In genomic region chr4:139184129-139184528, GRCh38 we compare ENCODE assay signal across 10 cellular contexts. TPM values are rescaled to one million over a fixed set of nuclear protein-coding genes. Genes with fewer than 3 reads are reported as not detected.
DNase-seq lines count a peak whose midpoint lies in the region; ATAC-seq, FAIRE-seq and TF ChIP-seq lines count a peak whose summit lies in the region.
"Had no signal": no experiment of that assay in that cellular context is flagged by ENCODE, and none has a peak within 500 bp of the region (broad histone marks: within the 10 kb centered on the region; RNA-seq: fewer than 3 reads in every experiment).

No MANE protein-coding gene starts in this region.

- no TSS peak for BruUV-seq in endothelial cell of umbilical vein (replicated peaks; lab: Mats Ljungman, UMichigan)

- H3K9me3 Mint-ChIP-seq in nephron progenitor cell: no peaks in the 10 kb centered on the region

- H3K9me1 ChIP-seq in endothelial cell of umbilical vein (replicated peaks; ENCODE audit: control insufficient read depth, extremely low read depth, insufficient read depth, low read length): no peaks in the 10 kb centered on the region

- no peak for TF ChIP-seq POLR2A in endothelial cell of umbilical vein (IDR thresholded peaks at IDR 0.05; ENCODE audit: low read depth, low read length)

- no peaks in the 10 kb centered on the region for H3K27me3 ChIP-seq in endothelial cell of umbilical vein (ENCODE audit: control insufficient read depth in 2 of 2, insufficient read depth in 2 of 2, low read length in 2 of 2)

- POLR2A ChIA-PET in endothelial cell of umbilical vein (lab: Charles Lee): no interaction called here

- H2AFZ ChIP-seq in endothelial cell of umbilical vein (ENCODE audit: low read depth, low read length): no peak overlapping the region

- H3K27ac ChIP-seq in endothelial cell of umbilical vein (ENCODE audit: insufficient read depth, low read depth, low read length): no peak overlapping the region

- no peak overlapping the region for H3K4me3 ChIP-seq in endothelial cell of umbilical vein (replicated peaks in 1 of 3; ENCODE audit: insufficient read depth in 1 of 3, low read depth in 1 of 3, low read length in 3 of 3)

- no peak overlapping the region for H3K4me3 Mint-ChIP-seq in nephron progenitor cell

- no peaks in the 10 kb centered on the region for H4K20me1 ChIP-seq in endothelial cell of umbilical vein (replicated peaks; ENCODE audit: control insufficient read depth, extremely low read depth, insufficient read depth, low read length)

- dilution Hi-C loops in endothelial cell of umbilical vein (cut with MboI; ENCODE audit: extremely low pct_ligation_motif_present, low sequenced_read_pairs): no loop called here

- CTCF ChIA-PET in endothelial cell of umbilical vein (lab: Charles Lee): interaction anchor here (0.6 to 1.6 kb wide), 3 partner anchors 29 to 153 kb away, joined by 3 to 9 read pairs (median 8); no protein-coding TSS in a partner anchor

- H3K4me2 ChIP-seq in endothelial cell of umbilical vein (ENCODE audit: insufficient read depth, low read length): no peak overlapping the region

- H3K79me2 ChIP-seq in endothelial cell of umbilical vein (ENCODE audit: control insufficient read depth, insufficient read depth, low read length): no peaks in the 10 kb centered on the region

- intact Hi-C loops in endothelial cell of umbilical vein (cut with micrococcal nuclease): no loop called here

- peak; percentile 94 for FAIRE-seq in A204.1 (lab: Jason Lieb, UNC)
- no peak for FAIRE-seq in endothelial cell of umbilical vein (lab: Jason Lieb, UNC)

- no peak overlapping the region for H3K9ac ChIP-seq in endothelial cell of umbilical vein (replicated peaks; ENCODE audit: extremely low read depth, insufficient read depth, low read length)

- no peaks in the 10 kb centered on the region for H3K9me3 ChIP-seq in endothelial cell of umbilical vein (replicated peaks; ENCODE audit: control insufficient read depth, insufficient read depth, low read length)

- H3K4me1 Mint-ChIP-seq in nephron progenitor cell: peaks cover 5% of the 10 kb centered on the region

- no peaks in the 10 kb centered on the region for H3K36me3 ChIP-seq in endothelial cell of umbilical vein (ENCODE audit: control insufficient read depth in 2 of 2, extremely low read depth in 1 of 2, insufficient read depth in 2 of 2, low read length in 2 of 2)

- H3K4me1 ChIP-seq in endothelial cell of umbilical vein (ENCODE audit: control insufficient read depth, extremely low read depth, insufficient read depth, low read length): no peaks in the 10 kb centered on the region

- TF ChIP-seq CTCF in endothelial cell of umbilical vein (IDR thresholded peaks at IDR 0.05; ENCODE audit: extremely low read depth in 1 of 2, insufficient read depth in 1 of 2, low read depth in 1 of 2, low read length in 2 of 2): no peak
- no peak for TF ChIP-seq CTCF in nephron progenitor cell (IDR thresholded peaks at IDR 0.05)

- peak; percentile 52 for DNase-seq in NAMALWA (ENCODE audit: low spot score)
- peak; percentile 39 for DNase-seq in endothelial cell of umbilical vein (ENCODE audit: low read depth, low spot score)
- DNase-seq in foreskin melanocyte: no peak
- no peak for DNase-seq in nephron progenitor cell
- no peak for DNase-seq in NCI-H146 treated with DMSO at 0.1 percent for 48 hours (lab: John Stamatoyannopoulos, UW; ENCODE audit: unreplicated experiment)
- DNase-seq: DMS153; stimulated activated CD4-positive, alpha-beta T cell treated with anti-CD3 and anti-CD28 coated beads, Interleukin-2, amount 100 ng/mL, for 24 hours had no signal

- H3K27me3 Mint-ChIP-seq in nephron progenitor cell (ENCODE audit: low read depth, poor library complexity): peaks cover 12% of the 10 kb centered on the region

- no peaks in the 10 kb centered on the region for H3K36me3 Mint-ChIP-seq in nephron progenitor cell (ENCODE audit: low read depth)

- H3K27ac Mint-ChIP-seq in nephron progenitor cell: no peak overlapping the region

- ATAC-seq in GM18498 (IDR thresholded peaks at IDR 0.05; ENCODE audit: unreplicated experiment): peak; percentile 71
- ATAC-seq in GM21737 (IDR thresholded peaks at IDR 0.05; ENCODE audit: unreplicated experiment): no peak

TF ChIP-seq in endothelial cell of umbilical vein, 7 proteins besides CTCF, POLR2A, EP300 and RAD21:
- TF ChIP-seq, protein P1, sequence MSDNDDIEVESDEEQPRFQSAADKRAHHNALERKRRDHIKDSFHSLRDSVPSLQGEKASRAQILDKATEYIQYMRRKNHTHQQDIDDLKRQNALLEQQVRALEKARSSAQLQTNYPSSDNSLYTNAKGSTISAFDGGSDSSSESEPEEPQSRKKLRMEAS (IDR thresholded peaks at IDR 0.05; ENCODE audit: insufficient read depth, insufficient read length): no peak
- TF ChIP-seq GATA2 (IDR thresholded peaks at IDR 0.05; ENCODE audit: insufficient read depth, insufficient read length, low read depth, low read length): no peak
- no peak for TF ChIP-seq EZH2 (IDR thresholded peaks at IDR 0.05; ENCODE audit: borderline replicate concordance, low read depth, low read length, severe bottlenecking)
- no peak for TF ChIP-seq JUN (IDR thresholded peaks at IDR 0.05; ENCODE audit: borderline replicate concordance, insufficient read depth, insufficient read length, low read depth)
- no peak for TF ChIP-seq POLR2AphosphoS5 (IDR thresholded peaks at IDR 0.05; ENCODE audit: insufficient read depth, low read depth, low read length)
- TF ChIP-seq FOS (IDR thresholded peaks at IDR 0.05; ENCODE audit: borderline replicate concordance, insufficient read depth, low read length): no peak
- no peak for TF ChIP-seq MYC (IDR thresholded peaks at IDR 0.05; ENCODE audit: low read depth, low read length)

RNA-seq across cellular contexts. Expression of gene ELF2, which starts 7.1 kb away (rescaled TPM):
- total RNA-seq in endothelial cell of umbilical vein: 35.1 and 36.1 TPM in 2 replicates
- 15.1 and 16.4 TPM in 2 replicates for polyA plus RNA-seq in endothelial cell of umbilical vein
- polyA plus RNA-seq in endothelial cell of umbilical vein (2011; cell fraction: cytosol; rRNA removed): 19.9 and 22.2 TPM in 2 replicates
- polyA plus RNA-seq in endothelial cell of umbilical vein (2011; cell fraction: nucleus; rRNA removed): 35.3 and 36.0 TPM in 2 replicates
- polyA plus RNA-seq in endothelial cell of umbilical vein (2012): 18.5 and 21.3 TPM in 2 replicates
- polyA minus RNA-seq in endothelial cell of umbilical vein: 40.9 and 43.3 TPM in 2 replicates
- polyA minus RNA-seq in endothelial cell of umbilical vein (2011; cell fraction: cytosol; rRNA and poly(A)+ RNA removed): 30.8 TPM
- polyA minus RNA-seq in endothelial cell of umbilical vein (2011; cell fraction: nucleus; rRNA and poly(A)+ RNA removed): 46.9 and 62.0 TPM in 2 replicates

Comparison
In these comparisons a context has a peak if more than half of its experiments do, and no peak if none do; other contexts are left out.
1. DNase-seq: peak in NAMALWA (single experiment) and endothelial cell of umbilical vein (single experiment); none in foreskin melanocyte (single experiment), nephron progenitor cell (single experiment) and NCI-H146 treated with DMSO at 0.1 percent for 48 hours (single experiment).